In the genomic region with DNA sequence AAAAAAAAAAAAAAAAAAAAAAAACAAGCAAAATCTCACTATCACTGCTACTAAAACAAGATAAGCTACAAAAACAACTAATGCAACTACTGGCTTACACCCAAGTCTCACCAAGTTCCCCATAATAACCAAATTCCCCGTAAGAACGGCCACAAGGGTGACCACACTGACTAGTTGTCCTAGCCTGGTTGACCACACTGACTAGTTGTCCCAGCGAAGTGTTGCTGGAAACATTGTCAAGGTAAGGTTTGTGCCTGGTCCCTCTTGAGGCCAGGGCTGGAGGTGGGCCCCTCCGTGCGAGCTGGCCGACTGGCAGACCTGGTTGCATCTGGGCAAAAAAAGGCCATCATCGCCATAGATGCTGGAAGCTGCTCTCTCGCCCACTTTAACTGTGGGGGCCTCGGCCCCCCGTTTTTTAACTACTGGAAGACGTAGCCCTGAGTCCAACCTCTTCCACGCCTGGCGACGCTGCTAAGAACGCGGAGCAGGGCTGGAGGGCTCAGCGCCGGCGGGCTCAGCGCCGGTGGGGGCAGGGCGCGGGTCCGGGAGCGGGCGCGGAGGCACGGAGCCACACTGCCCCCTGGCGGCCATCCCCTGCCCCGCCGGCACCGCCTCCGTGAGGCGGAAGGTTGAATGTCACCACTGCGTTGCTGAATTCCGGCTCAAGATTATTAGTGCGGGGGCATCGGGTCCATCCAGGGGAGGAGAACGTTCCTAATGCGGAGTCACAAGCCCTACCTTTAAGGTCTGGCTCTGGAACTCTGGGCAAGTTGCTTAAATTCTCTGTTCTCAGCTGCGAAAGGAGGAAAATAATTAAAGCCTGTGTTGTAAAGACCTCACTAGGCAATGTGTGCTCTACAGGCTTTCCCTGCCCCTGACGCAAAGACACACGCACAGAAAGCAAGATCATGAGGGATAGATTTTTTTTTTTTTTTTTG, we compare ENCODE assay signal across 8 cellular contexts.
DNase-seq lines count a peak whose midpoint lies in the region; ATAC-seq and TF ChIP-seq lines count a peak whose summit lies in the region.

No MANE protein-coding gene starts in this region.

- DNase-seq in NCI-H2196 (lab: John Stamatoyannopoulos, UW; ENCODE audit: unreplicated experiment) (peak; percentile 77), kidney epithelial cell (ENCODE audit: low read depth) (no peak)
- DNase-seq in activated CD4-positive, CD25-positive, alpha-beta regulatory T cell treated with anti-CD3 and anti-CD28 coated beads, Interleukin-2, amount 50 U/mL, for 72 hours, result peak; percentile 87
- DNase-seq in central memory CD8-positive, alpha-beta T cell (ENCODE audit: low spot score in 2 of 2), result peak; percentile 42 to 69
- peak; percentile 42 to 71 for DNase-seq in stimulated activated CD4-positive, alpha-beta T cell treated with anti-CD3 and anti-CD28 coated beads, Interleukin-15, amount 100 ng/mL, for 1 hour (ENCODE audit: low read depth in 1 of 2, low spot score in 1 of 2)

- no peak overlapping the region for H3K27ac Mint-ChIP-seq in central memory CD8-positive, alpha-beta T cell (ENCODE audit: low read depth)

- H3K36me3 Mint-ChIP-seq in central memory CD8-positive, alpha-beta T cell (ENCODE audit: insufficient read depth), result no peaks in the 10 kb centered on the region

- H3K36me3 ChIP-seq in kidney epithelial cell (ENCODE audit: control insufficient read depth, insufficient read depth, low read length), result no peaks in the 10 kb centered on the region

- peaks cover 16% of the 10 kb centered on the region for H3K27me3 ChIP-seq in kidney epithelial cell (ENCODE audit: control insufficient read depth, insufficient read depth, low read length)

- H3K9me3 Mint-ChIP-seq in central memory CD8-positive, alpha-beta T cell, result no peaks in the 10 kb centered on the region

- peaks cover 75% of the 10 kb centered on the region for H3K27me3 Mint-ChIP-seq in central memory CD8-positive, alpha-beta T cell

- ATAC-seq in HG02840 (IDR thresholded peaks at IDR 0.05; ENCODE audit: low FRiP score, unreplicated experiment) (peak; percentile 68), GM19023 (IDR thresholded peaks at IDR 0.05; ENCODE audit: unreplicated experiment) (no peak)
- ATAC-seq in central memory CD8-positive, alpha-beta T cell (replicated peaks; ENCODE audit: extremely low read depth, poor library complexity, severe bottlenecking), result peak; percentile 82

- TF ChIP-seq CTCF in GM12872 (IDR thresholded peaks at IDR 0.05; ENCODE audit: insufficient read depth, low read depth, low read length), result peak; percentile 94
- TF ChIP-seq CTCF in kidney epithelial cell (IDR thresholded peaks at IDR 0.05; ENCODE audit: insufficient read depth, low read length, poor library complexity, severe bottlenecking), result peak; percentile 82

- H3K4me3 Mint-ChIP-seq in central memory CD8-positive, alpha-beta T cell, result peak overlapping the region; percentile 41

- peak overlapping the region; percentile 15 for H3K4me3 ChIP-seq in kidney epithelial cell (ENCODE audit: low read depth, low read length)

- no peaks in the 10 kb centered on the region for H3K4me1 Mint-ChIP-seq in central memory CD8-positive, alpha-beta T cell
